15 cellular contexts compared by ENCODE assay signal in genomic region chr9:33372900-33373299, GRCh38. TPM values are rescaled to one million over a fixed set of nuclear protein-coding genes. Genes with fewer than 3 reads are reported as not detected.
"Had no signal": no experiment of that assay in that cellular context is flagged by ENCODE, and none has a peak within 500 bp of the region (broad histone marks: within the 10 kb centered on the region; RNA-seq: fewer than 3 reads in every experiment).

No MANE protein-coding gene starts in this region.

- ATAC-seq: activated CD4-positive, alpha-beta T cell treated with anti-CD3 and anti-CD28 coated beads for 36 hours; body of pancreas; mucosa of descending colon; natural killer cell had no signal

- DNase-seq: activated CD4-positive, alpha-beta memory T cell treated with anti-CD3 and anti-CD28 coated beads, Interleukin-2, amount 10 ng/mL, durations not matched to agents 7 days and 5 days; activated CD4-positive, alpha-beta T cell treated with anti-CD3 and anti-CD28 coated beads for 36 hours; activated T-cell treated with anti-CD3 and anti-CD28 coated beads, Interleukin-2, amount 50 U/mL, for 48 hours; amniotic stem cell; dermis blood vessel endothelial cell; hippocampal formation; mucosa of descending colon; natural killer cell; SW 1271; trophoblast cell had no signal

- H3K27ac ChIP-seq: body of pancreas, SJSA1 had no signal

- H3K4me3 Mint-ChIP-seq: activated CD4-positive, alpha-beta memory T cell treated with anti-CD3 and anti-CD28 coated beads, Interleukin-2, amount 10 ng/mL, durations not matched to agents 7 days and 5 days; activated CD4-positive, alpha-beta T cell treated with anti-CD3 and anti-CD28 coated beads for 36 hours; natural killer cell had no signal

- H3K27me3 Mint-ChIP-seq: activated CD4-positive, alpha-beta memory T cell treated with anti-CD3 and anti-CD28 coated beads, Interleukin-2, amount 10 ng/mL, durations not matched to agents 7 days and 5 days; activated CD4-positive, alpha-beta T cell treated with anti-CD3 and anti-CD28 coated beads for 36 hours had no signal

- H3K4me1 ChIP-seq: SJSA1 had no signal

- H3K4me3 ChIP-seq: body of pancreas, mucosa of descending colon, SJSA1 had no signal

- H3K27me3 ChIP-seq: body of pancreas, SJSA1 had no signal

- H3K36me3 ChIP-seq: SJSA1 had no signal

- H3K27ac Mint-ChIP-seq: activated CD4-positive, alpha-beta memory T cell treated with anti-CD3 and anti-CD28 coated beads, Interleukin-2, amount 10 ng/mL, durations not matched to agents 7 days and 5 days; natural killer cell had no signal

- H3K9me3 Mint-ChIP-seq: activated CD4-positive, alpha-beta memory T cell treated with anti-CD3 and anti-CD28 coated beads, Interleukin-2, amount 10 ng/mL, durations not matched to agents 7 days and 5 days; natural killer cell had no signal

- H3K9me3 ChIP-seq: body of pancreas, mucosa of descending colon, SJSA1 had no signal

RNA-seq across cellular contexts. Expression of gene AQP7, which starts 29.5 kb away (rescaled TPM):
- total RNA-seq: activated CD4-positive, alpha-beta T cell treated with anti-CD3 and anti-CD28 coated beads for 36 hours; dermis blood vessel endothelial cell; glomerular endothelial cell; lung microvascular endothelial cell; natural killer cell; osteoblast; SJSA1 had no signal
